In genomic region chr19:13102416-13102665, GRCh38 we compare ENCODE assay signal across 9 cellular contexts. TPM values are rescaled to one million over a fixed set of nuclear protein-coding genes. Genes with fewer than 3 reads are reported as not detected.
DNase-seq lines count a peak whose midpoint lies in the region; ATAC-seq and TF ChIP-seq lines count a peak whose summit lies in the region.
"Had no signal": no experiment of that assay in that cellular context is flagged by ENCODE, and none has a peak within 500 bp of the region (broad histone marks: within the 10 kb centered on the region; RNA-seq: fewer than 3 reads in every experiment).

No MANE protein-coding gene starts in this region.

- no peak overlapping the region for H2AK5ac ChIP-seq in neuronal stem cell (ENCODE audit: low read depth, low read length)

- H3K4ac ChIP-seq in neuronal stem cell (ENCODE audit: low read length), result no peak overlapping the region

- peak overlapping the region; percentile 58 for H2BK5ac ChIP-seq in neuronal stem cell (ENCODE audit: low read length)

- peak overlapping the region; percentile 56 for H3K4me2 ChIP-seq in neuronal stem cell (ENCODE audit: insufficient read depth, low read length, poor library complexity, severe bottlenecking)

- TF ChIP-seq CTCF in GM10266 (IDR thresholded peaks at IDR 0.05; ENCODE audit: control insufficient read depth, insufficient read depth, low read depth, missing control alignments) (no peak), omental fat pad (IDR thresholded peaks at IDR 0.05) (no peak), foreskin keratinocyte (conservative IDR thresholded peaks at IDR 0.05) (no peak)

- H3K9ac ChIP-seq in HUES64 (ENCODE audit: low read depth, low read length), result 0 out of 2 replicates have a peak overlapping the region, but pooled peaks have one; percentile 34
- H3K9ac ChIP-seq in neuronal stem cell (ENCODE audit: low read depth, low read length, poor library complexity), result peak overlapping the region; percentile 1

- peaks cover 71% of the 10 kb centered on the region for H3K4me1 ChIP-seq in CD4-positive, alpha-beta memory T cell (ENCODE audit: insufficient read depth, low read length)
- H3K4me1 ChIP-seq in HUES64 (ENCODE audit: insufficient read depth, low read length) (peaks cover 4% of the 10 kb centered on the region), neuronal stem cell (ENCODE audit: control insufficient read depth in 2 of 2, insufficient read depth in 1 of 2, low read depth in 1 of 2, low read length in 2 of 2) (peaks cover 4 to 9% of the 10 kb centered on the region in 2 donors), foreskin keratinocyte (no peaks in the 10 kb centered on the region)

- no peak overlapping the region for H3K14ac ChIP-seq in neuronal stem cell (ENCODE audit: low read length)

- peaks cover 2% of the 10 kb centered on the region for H3K27me3 ChIP-seq in CD4-positive, alpha-beta memory T cell (ENCODE audit: insufficient read depth, low read length)
- H3K27me3 ChIP-seq in HUES64 (ENCODE audit: insufficient read depth, low read length) (peaks cover 61% of the 10 kb centered on the region), neuronal stem cell (ENCODE audit: control insufficient read depth in 3 of 3, insufficient read depth in 3 of 3, low read depth in 1 of 3, low read length in 3 of 3) (peaks cover 25 to 50% (median 47%) of the 10 kb centered on the region in 3 experiments), foreskin keratinocyte (peaks cover 10% of the 10 kb centered on the region)

- intact Hi-C loops in CD4-positive, alpha-beta memory T cell (cut with micrococcal nuclease), result no loop called here

- H3K23ac ChIP-seq in neuronal stem cell (ENCODE audit: low read depth, low read length, poor library complexity), result peak overlapping the region; percentile 8

- peak overlapping the region; percentile 81 to 88 (median 84) for H3K4me3 Mint-ChIP-seq in CD4-positive, alpha-beta memory T cell
- H3K4me3 Mint-ChIP-seq in effector memory CD8-positive, alpha-beta T cell, result peak overlapping the region; percentile 72 to 83

- peak overlapping the region; percentile 31 to 87 (median 80) for H3K27ac Mint-ChIP-seq in CD4-positive, alpha-beta memory T cell
- H3K27ac Mint-ChIP-seq in effector memory CD8-positive, alpha-beta T cell, result peak overlapping the region in 1 of 2 donors; percentile 81

- peak in 1 of 5 donors; percentile 7 for DNase-seq in CD4-positive, alpha-beta memory T cell
- DNase-seq in effector memory CD8-positive, alpha-beta T cell, result no peak
- DNase-seq in neuronal stem cell (ENCODE audit: low spot score), result no peak
- DNase-seq in GM10266 (ENCODE audit: extremely low spot score), result no peak
- no peak for DNase-seq in omental fat pad (ENCODE audit: low spot score)
- DNase-seq in foreskin keratinocyte, result no peak
- no peak for DNase-seq in activated effector memory CD4-positive, alpha-beta T cell treated with anti-CD3 and anti-CD28 coated beads, Interleukin-2, amount 50 U/mL, for 16 hours
- DNase-seq: NCI-H2107 had no signal

- H2AFZ ChIP-seq in neuronal stem cell (ENCODE audit: low read length), result peak overlapping the region; percentile 93

- no peak overlapping the region for H2BK120ac ChIP-seq in neuronal stem cell (ENCODE audit: low read depth, low read length)

- H3K4me3 ChIP-seq in CD4-positive, alpha-beta memory T cell (ENCODE audit: low read length in 2 of 2), result peak overlapping the region; percentile 58 to 73
- H3K4me3 ChIP-seq in HUES64 (ENCODE audit: low read length), result peak overlapping the region; percentile 44
- H3K4me3 ChIP-seq in neuronal stem cell (ENCODE audit: low read length in 2 of 2), result peak overlapping the region; percentile 51 to 70

- 24% methylated on average over 7 of the region's 7 CpGs for WGBS in HUES64
- WGBS in neuronal stem cell (ENCODE audit: extremely low coverage in 2 of 2, insufficient read length in 2 of 2, insufficient replicate concordance in 1 of 2), 2 donors, result no CpG with 5 or more reads among the region's 7 CpGs

- H4K8ac ChIP-seq in neuronal stem cell (ENCODE audit: low read depth, low read length), result no peak overlapping the region

- ATAC-seq in effector memory CD8-positive, alpha-beta T cell (replicated peaks), result no peak
- no peak for ATAC-seq in omental fat pad (ENCODE audit: low FRiP score)
- ATAC-seq in foreskin keratinocyte, result no peak

- H3K36me3 ChIP-seq in CD4-positive, alpha-beta memory T cell (ENCODE audit: insufficient read depth, low read length), result no peaks in the 10 kb centered on the region
- H3K36me3 ChIP-seq in HUES64 (ENCODE audit: insufficient read depth, low read length), result peaks cover 3% of the 10 kb centered on the region
- peaks cover 4 to 9% of the 10 kb centered on the region in 2 donors for H3K36me3 ChIP-seq in neuronal stem cell (replicated peaks in 1 of 2; ENCODE audit: control insufficient read depth in 2 of 2, insufficient read depth in 2 of 2, low read length in 2 of 2)

- POLR2A ChIA-PET in CD4-positive, alpha-beta memory T cell (lab: Charles Lee; ENCODE audit: partially characterized antibody), result interaction anchor here (1.2 to 4.8 kb wide), 4 partner anchors 8 to 53 kb away, joined by 3 to 51 read pairs (median 36); partner anchors contain the start of genes NACC1 and TRMT1

- H3K27ac ChIP-seq in CD4-positive, alpha-beta memory T cell (ENCODE audit: low read depth, low read length), result peak overlapping the region; percentile 62
- H3K27ac ChIP-seq in HUES64 (ENCODE audit: low read depth, low read length), result no peak overlapping the region
- H3K27ac ChIP-seq in neuronal stem cell (replicated peaks; ENCODE audit: low read length), result no peak overlapping the region
- no peak overlapping the region for H3K27ac ChIP-seq in foreskin keratinocyte

- H3K36me3 Mint-ChIP-seq in CD4-positive, alpha-beta memory T cell, result peaks cover 2 to 3% of the 10 kb centered on the region in 2 donors
- H3K36me3 Mint-ChIP-seq in effector memory CD8-positive, alpha-beta T cell (ENCODE audit: insufficient read depth), result peaks cover 43% of the 10 kb centered on the region

- no peak overlapping the region for H4K91ac ChIP-seq in neuronal stem cell (ENCODE audit: low read depth, low read length, poor library complexity)

- H3K79me1 ChIP-seq in neuronal stem cell (ENCODE audit: low read depth, low read length), result no peaks in the 10 kb centered on the region

- H3K9me3 Mint-ChIP-seq in CD4-positive, alpha-beta memory T cell, result peaks cover 0 to 2% (median 0%) of the 10 kb centered on the region in 8 donors
- no peaks in the 10 kb centered on the region for H3K9me3 Mint-ChIP-seq in effector memory CD8-positive, alpha-beta T cell

- H2BK12ac ChIP-seq in neuronal stem cell (ENCODE audit: low read length), result no peak overlapping the region

- CTCF ChIA-PET in CD4-positive, alpha-beta memory T cell (lab: Charles Lee; ENCODE audit: partially characterized antibody), result no interaction called here

- H3K4me1 Mint-ChIP-seq in CD4-positive, alpha-beta memory T cell, result peaks cover 24 to 66% (median 39%) of the 10 kb centered on the region in 4 donors
- peaks cover 34% of the 10 kb centered on the region in 2 donors for H3K4me1 Mint-ChIP-seq in effector memory CD8-positive, alpha-beta T cell (ENCODE audit: low read depth in 2 of 2)

- H3K27me3 Mint-ChIP-seq in CD4-positive, alpha-beta memory T cell, result peaks cover 0 to 5% of the 10 kb centered on the region in 2 donors
- H3K27me3 Mint-ChIP-seq in effector memory CD8-positive, alpha-beta T cell, result peaks cover 7 to 16% of the 10 kb centered on the region in 2 donors

- peak overlapping the region; percentile 44 for H3K18ac ChIP-seq in neuronal stem cell (ENCODE audit: low read length)

- H2BK15ac ChIP-seq in neuronal stem cell (ENCODE audit: low read length), result peak overlapping the region; percentile 7

- no peaks in the 10 kb centered on the region for H3K9me3 ChIP-seq in CD4-positive, alpha-beta memory T cell (ENCODE audit: control insufficient read depth in 1 of 2, low read length in 2 of 2)
- no peaks in the 10 kb centered on the region for H3K9me3 ChIP-seq in HUES64 (ENCODE audit: insufficient read depth, low read depth, low read length)
- peaks cover 8 to 9% of the 10 kb centered on the region in 2 donors for H3K9me3 ChIP-seq in neuronal stem cell (replicated peaks in 1 of 2; ENCODE audit: control insufficient read depth in 2 of 2, insufficient read depth in 1 of 2, low read depth in 1 of 2, low read length in 2 of 2)

RNA-seq across cellular contexts. Expression of gene LYL1, which starts 0.3 kb away (rescaled TPM):
- 10 to 100 TPM; 16.1 to 16.9 TPM for total RNA-seq in CD4-positive, alpha-beta memory T cell
- polyA plus RNA-seq in CD4-positive, alpha-beta memory T cell, result 1 to 10 TPM; 2.3 to 9.4 TPM
- polyA plus RNA-seq in HUES64 (2013, experiment 1 of 2), result 0.50 TPM
- 0.95 TPM for polyA plus RNA-seq in HUES64 (2013, experiment 2 of 2)
- polyA plus RNA-seq in neuronal stem cell (2013, experiment 1 of 2), result 1.1 TPM
- polyA plus RNA-seq in neuronal stem cell (2013, experiment 2 of 2), result 1.1 TPM
- total RNA-seq in omental fat pad (10 to 100 TPM in 3 of 4 donors, 1 to 10 TPM in 1; 5.5 to 29.9 (median 20.5) TPM), foreskin keratinocyte (1.9 and 2.1 TPM in 2 replicates)
- polyA plus RNA-seq in foreskin keratinocyte, result 1.6 and 2.7 TPM in 2 replicates

RNA-seq across cellular contexts. Expression of gene TRMT1, which starts 14.2 kb away (rescaled TPM):
- total RNA-seq in CD4-positive, alpha-beta memory T cell, result 10 to 100 TPM; 70.6 to 78.4 TPM
- polyA plus RNA-seq in CD4-positive, alpha-beta memory T cell, result 10 to 100 TPM; 18.0 to 24.9 TPM
- polyA plus RNA-seq in HUES64 (2013, experiment 1 of 2), result 53.1 TPM
- polyA plus RNA-seq in HUES64 (2013, experiment 2 of 2), result 43.1 TPM
- 22.9 TPM for polyA plus RNA-seq in neuronal stem cell (2013, experiment 1 of 2)
- polyA plus RNA-seq in neuronal stem cell (2013, experiment 2 of 2), result 24.4 TPM
- total RNA-seq in omental fat pad (10 to 100 TPM; 27.0 to 70.5 (median 39.2) TPM), foreskin keratinocyte (35.7 and 37.7 TPM in 2 replicates)
- polyA plus RNA-seq in foreskin keratinocyte, result 43.4 and 44.8 TPM in 2 replicates

RNA-seq across cellular contexts. Expression of gene NACC1, which starts 15.7 kb away (rescaled TPM):
- 10 to 100 TPM; 25.8 to 34.1 TPM for total RNA-seq in CD4-positive, alpha-beta memory T cell
- 1 to 10 TPM in 1 of 2 donors, under 1 TPM in 1; 0.15 to 1.8 TPM for polyA plus RNA-seq in CD4-positive, alpha-beta memory T cell
- polyA plus RNA-seq in HUES64 (2013, experiment 1 of 2), result 102 TPM
- 90.5 TPM for polyA plus RNA-seq in HUES64 (2013, experiment 2 of 2)
- 123 TPM for polyA plus RNA-seq in neuronal stem cell (2013, experiment 1 of 2)
- polyA plus RNA-seq in neuronal stem cell (2013, experiment 2 of 2), result 121 TPM
- total RNA-seq in omental fat pad (10 to 100 TPM; 12.0 to 44.7 (median 23.0) TPM), foreskin keratinocyte (71.7 and 72.6 TPM in 2 replicates)
- 32.9 and 36.7 TPM in 2 replicates for polyA plus RNA-seq in foreskin keratinocyte

RNA-seq across cellular contexts. Expression of gene STX10, which starts 47.8 kb away (rescaled TPM):
- 10 to 100 TPM; 63.7 to 64.0 TPM for total RNA-seq in CD4-positive, alpha-beta memory T cell
- 10 to 100 TPM; 57.9 to 64.2 TPM for polyA plus RNA-seq in CD4-positive, alpha-beta memory T cell
- polyA plus RNA-seq in HUES64 (2013, experiment 1 of 2), result 36.1 TPM
- polyA plus RNA-seq in HUES64 (2013, experiment 2 of 2), result 36.6 TPM
- polyA plus RNA-seq in neuronal stem cell (2013, experiment 1 of 2), result 35.3 TPM
- 33.1 TPM for polyA plus RNA-seq in neuronal stem cell (2013, experiment 2 of 2)
- total RNA-seq in omental fat pad (10 to 100 TPM; 41.0 to 97.6 (median 53.9) TPM), foreskin keratinocyte (66.7 and 69.4 TPM in 2 replicates)
- 95.3 and 97.5 TPM in 2 replicates for polyA plus RNA-seq in foreskin keratinocyte

RNA-seq across cellular contexts. Expression of gene IER2, which starts 47.9 kb away (rescaled TPM):
- total RNA-seq in CD4-positive, alpha-beta memory T cell, result 100 to 1,000 TPM; 148 to 153 TPM
- 100 to 1,000 TPM; 201 to 446 TPM for polyA plus RNA-seq in CD4-positive, alpha-beta memory T cell
- 69.4 TPM for polyA plus RNA-seq in HUES64 (2013, experiment 1 of 2)
- polyA plus RNA-seq in HUES64 (2013, experiment 2 of 2), result 82.7 TPM
- polyA plus RNA-seq in neuronal stem cell (2013, experiment 1 of 2), result 64.6 TPM
- 64.5 TPM for polyA plus RNA-seq in neuronal stem cell (2013, experiment 2 of 2)
- total RNA-seq in omental fat pad (100 to 1,000 TPM; 110 to 253 (median 210) TPM), foreskin keratinocyte (48.2 and 51.8 TPM in 2 replicates)
- polyA plus RNA-seq in foreskin keratinocyte, result 72.2 and 90.4 TPM in 2 replicates
